Comparison of ENCODE assay signal across 17 cellular contexts in genomic region chr9:124125590-124126047, GRCh38.
"Had no signal": no experiment of that assay in that cellular context is flagged by ENCODE, and none has a peak within 500 bp of the region (broad histone marks: within the 10 kb centered on the region; RNA-seq: fewer than 3 reads in every experiment).

No MANE protein-coding gene starts in this region.

- H3K36me3 ChIP-seq: left lung, suprapubic skin, upper lobe of left lung had no signal

- H3K27ac ChIP-seq: hepatocyte, left lung, suprapubic skin, upper lobe of left lung had no signal

- H3K27me3 ChIP-seq: hepatocyte, upper lobe of left lung had no signal

- H3K4me1 ChIP-seq: suprapubic skin had no signal

- ATAC-seq: activated CD8-positive, alpha-beta T cell treated with anti-CD3 and anti-CD28 coated beads for 36 hours; activated T-cell treated with anti-CD3 and anti-CD28 coated beads, Interleukin-2, amount 50 U/mL, for 72 hours; left lung; stimulated activated naive CD8-positive, alpha-beta T cell treated with anti-CD3 and anti-CD28 coated beads, Interleukin-15, Interleukin-2, amounts not matched to agents 100 U/mL and 50 U/mL, for 24 hours had no signal

- H3K4me3 ChIP-seq: hepatocyte, left lung, suprapubic skin, upper lobe of left lung had no signal

- DNase-seq: activated CD4-positive, alpha-beta T cell treated with anti-CD3 and anti-CD28 coated beads for 48 hours; activated CD8-positive, alpha-beta memory T cell treated with anti-CD3 and anti-CD28 coated beads, Interleukin-2, amount 50 U/mL, for 4 hours; activated CD8-positive, alpha-beta T cell treated with anti-CD3 and anti-CD28 coated beads for 36 hours; activated gamma-delta T cell; activated T-cell treated with anti-CD3 and anti-CD28 coated beads, Interleukin-2, amount 50 U/mL, for 72 hours; amniotic stem cell; left lung; mammary epithelial cell; naive B cell; right cardiac atrium; small intestine; stimulated activated CD4-positive, alpha-beta T cell treated with anti-CD3 and anti-CD28 coated beads, Interleukin-4, amount 100 ng/mL, for 4 hours; stimulated activated CD8-positive, alpha-beta memory T cell treated with anti-CD3 and anti-CD28 coated beads, Interleukin-4, amount 100 ng/mL, for 48 hours; stimulated activated naive CD8-positive, alpha-beta T cell treated with anti-CD3 and anti-CD28 coated beads, Interleukin-15, Interleukin-2, amounts not matched to agents 100 U/mL and 50 U/mL, for 24 hours; upper lobe of left lung had no signal
